1 cellular context compared by ENCODE assay signal in the genomic region with DNA sequence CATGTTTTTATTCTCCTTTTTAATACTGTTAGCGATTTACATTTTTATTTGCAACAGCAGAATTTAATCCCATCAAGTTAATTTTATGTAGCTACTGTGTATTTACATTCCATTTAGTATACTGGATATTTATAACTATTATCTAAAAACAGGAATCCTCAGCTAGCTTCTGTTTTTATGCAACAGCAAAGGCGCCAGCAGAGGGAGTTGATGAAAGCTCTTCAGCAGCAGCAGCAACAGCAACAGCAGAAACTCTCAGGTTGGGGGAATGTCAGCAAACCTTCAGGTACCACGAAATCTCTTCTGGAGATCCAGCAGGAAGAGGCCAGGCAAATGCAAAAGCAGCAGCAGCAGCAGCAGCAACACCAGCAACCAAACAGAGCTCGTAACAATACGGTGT.
TF ChIP-seq lines count a peak whose summit lies in the region.

No MANE protein-coding gene starts in this region.

TF ChIP-seq in SK-N-SH, 30 proteins besides CTCF, POLR2A, EP300 and RAD21 (continued from another document):
- TF ChIP-seq, protein P1, sequence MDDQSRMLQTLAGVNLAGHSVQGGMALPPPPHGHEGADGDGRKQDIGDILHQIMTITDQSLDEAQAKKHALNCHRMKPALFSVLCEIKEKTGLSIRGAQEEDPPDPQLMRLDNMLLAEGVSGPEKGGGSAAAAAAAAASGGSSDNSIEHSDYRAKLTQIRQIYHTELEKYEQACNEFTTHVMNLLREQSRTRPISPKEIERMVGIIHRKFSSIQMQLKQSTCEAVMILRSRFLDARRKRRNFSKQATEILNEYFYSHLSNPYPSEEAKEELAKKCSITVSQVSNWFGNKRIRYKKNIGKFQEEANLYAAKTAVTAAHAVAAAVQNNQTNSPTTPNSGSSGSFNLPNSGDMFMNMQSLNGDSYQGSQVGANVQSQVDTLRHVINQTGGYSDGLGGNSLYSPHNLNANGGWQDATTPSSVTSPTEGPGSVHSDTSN (IDR thresholded peaks at IDR 0.05), result no peak
- TF ChIP-seq, protein P2, sequence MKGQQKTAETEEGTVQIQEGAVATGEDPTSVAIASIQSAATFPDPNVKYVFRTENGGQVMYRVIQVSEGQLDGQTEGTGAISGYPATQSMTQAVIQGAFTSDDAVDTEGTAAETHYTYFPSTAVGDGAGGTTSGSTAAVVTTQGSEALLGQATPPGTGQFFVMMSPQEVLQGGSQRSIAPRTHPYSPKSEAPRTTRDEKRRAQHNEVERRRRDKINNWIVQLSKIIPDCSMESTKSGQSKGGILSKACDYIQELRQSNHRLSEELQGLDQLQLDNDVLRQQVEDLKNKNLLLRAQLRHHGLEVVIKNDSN (IDR thresholded peaks at IDR 0.05; ENCODE audit: borderline replicate concordance, low read depth), result no peak
